Comparison of ENCODE assay signal across 8 cellular contexts in the genomic region with DNA sequence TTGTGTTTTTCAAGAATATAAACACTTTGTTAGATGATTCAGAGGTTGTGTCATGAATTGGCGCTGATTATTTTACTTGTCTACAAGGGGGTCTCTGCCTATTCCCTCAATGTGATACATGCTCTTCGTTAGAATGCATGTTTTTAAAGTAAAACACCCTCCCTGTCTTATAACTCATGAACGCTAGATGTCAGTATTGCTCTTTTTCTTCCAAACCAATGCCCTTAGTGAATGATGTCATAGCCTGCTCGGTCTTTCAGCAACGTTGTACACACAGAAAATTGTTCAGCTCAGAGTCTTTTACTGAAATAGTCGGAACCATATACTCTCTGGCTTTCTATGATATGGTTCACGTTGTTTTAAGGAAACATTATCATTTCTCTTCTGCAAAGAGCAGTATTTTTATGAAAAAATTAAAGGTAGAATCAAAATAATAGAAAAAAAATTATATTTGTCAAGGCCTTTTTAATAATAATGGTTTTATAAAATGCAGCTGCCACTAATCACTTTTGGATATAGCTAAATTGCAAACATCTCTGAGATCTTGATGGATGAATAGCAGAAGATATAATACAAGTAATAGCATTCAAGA.
DNase-seq lines count a peak whose midpoint lies in the region; ATAC-seq and TF ChIP-seq lines count a peak whose summit lies in the region.

No MANE protein-coding gene starts in this region.

- peak; percentile 90 for TF ChIP-seq CTCF in VCaP (conservative IDR thresholded peaks at IDR 0.05)

- peak; percentile 95 for ATAC-seq in GM19043 (IDR thresholded peaks at IDR 0.05; ENCODE audit: low read depth, unreplicated experiment)
- ATAC-seq in HG03097 (IDR thresholded peaks at IDR 0.05; ENCODE audit: low FRiP score, unreplicated experiment): peak; percentile 97

- DNase-seq in DMS 273 (lab: John Stamatoyannopoulos, UW; ENCODE audit: unreplicated experiment) (peak; percentile 69), NCI-H2081 treated with DMSO at 0.1 percent for 48 hours (lab: John Stamatoyannopoulos, UW) (peak; percentile 58), globus pallidus (ENCODE audit: low spot score) (peak; percentile 74), putamen (ENCODE audit: low spot score) (peak; percentile 74), mucosa of gallbladder (ENCODE audit: low spot score) (no peak)

- no peak overlapping the region for H3K27ac ChIP-seq in VCaP
